ENCODE assay signal across 32 cellular contexts in genomic region chr4:120613778-120614177, GRCh38.
"Had no signal": no experiment of that assay in that cellular context is flagged by ENCODE, and none has a peak within 500 bp of the region (broad histone marks: within the 10 kb centered on the region; RNA-seq: fewer than 3 reads in every experiment).

No MANE protein-coding gene starts in this region.

- H3K9me3 ChIP-seq: ascending aorta had no signal

- H3K27me3 ChIP-seq: ascending aorta, cardiac muscle cell had no signal

- H3K4me1 ChIP-seq: ascending aorta had no signal

- FAIRE-seq: bronchial epithelial cell, TTC549 had no signal

- H3K4me3 ChIP-seq: ascending aorta, cardiac muscle cell had no signal

- DNase-seq: activated CD4-positive, alpha-beta memory T cell treated with anti-CD3 and anti-CD28 coated beads, Interleukin-2, amount 10 ng/mL, durations not matched to agents 7 days and 5 days; activated CD4-positive, alpha-beta T cell treated with anti-CD3 and anti-CD28 coated beads for 1 hour; activated CD4-positive, alpha-beta T cell treated with anti-CD3 and anti-CD28 coated beads for 36 hours; activated CD4-positive, alpha-beta T cell treated with anti-CD3 and anti-CD28 coated beads for 48 hours; activated CD4-positive, alpha-beta T cell treated with anti-CD3 and anti-CD28 coated beads, Interleukin-2, amount 10 ng/mL, durations not matched to agents 7 days and 5 days; activated CD4-positive, alpha-beta T cell treated with anti-CD3 and anti-CD28 coated beads, Interleukin-2, amount 50 U/mL, for 48 hours; activated CD4-positive, CD25-positive, alpha-beta regulatory T cell; activated CD8-positive, alpha-beta memory T cell treated with anti-CD3 and anti-CD28 coated beads for 24 hours; activated CD8-positive, alpha-beta memory T cell treated with anti-CD3 and anti-CD28 coated beads, Interleukin-2, amount 10 ng/mL, durations not matched to agents 7 days and 5 days; activated CD8-positive, alpha-beta memory T cell treated with anti-CD3 and anti-CD28 coated beads, Interleukin-2, amount 50 U/mL, for 48 hours; activated CD8-positive, alpha-beta T cell treated with anti-CD3 and anti-CD28 coated beads, Interleukin-2, amount 10 ng/mL, durations not matched to agents 7 days and 5 days; activated effector memory CD4-positive, alpha-beta T cell treated with Interleukin-2 at 50 U/mL for 16 hours; activated gamma-delta T cell; activated naive CD4-positive, alpha-beta T cell treated with anti-CD3 and anti-CD28 coated beads, Interleukin-2, amount 10 ng/mL, durations not matched to agents 7 days and 5 days; activated naive CD4-positive, alpha-beta T cell treated with Interleukin-2 at 50 U/mL for 16 hours; activated naive CD8-positive, alpha-beta T cell treated with anti-CD3 and anti-CD28 coated beads, Interleukin-2, amount 10 ng/mL, durations not matched to agents 7 days and 5 days; activated naive CD8-positive, alpha-beta T cell treated with anti-CD3 and anti-CD28 coated beads, Interleukin-2, amount 50 U/mL, for 24 hours; activated T-cell treated with anti-CD3 and anti-CD28 coated beads, Interleukin-2, amount 50 U/mL, for 24 hours; activated T-cell treated with anti-CD3 and anti-CD28 coated beads, Interleukin-2, amount 50 U/mL, for 48 hours; amygdala; anterior cingulate cortex; caudate nucleus; cerebellar nuclear complex; T-helper 2 cell; T-helper 9 cell; WERI-Rb-1 had no signal

- H3K36me3 ChIP-seq: ascending aorta, cardiac muscle cell, WERI-Rb-1 had no signal

- ATAC-seq: activated CD4-positive, alpha-beta T cell treated with anti-CD3 and anti-CD28 coated beads for 36 hours; activated CD4-positive, CD25-positive, alpha-beta regulatory T cell treated with anti-CD3 and anti-CD28 coated beads, Interleukin-2, amount 50 U/mL, for 24 hours; activated CD8-positive, alpha-beta memory T cell treated with anti-CD3 and anti-CD28 coated beads, Interleukin-2, amount 10 ng/mL, durations not matched to agents 7 days and 5 days; activated CD8-positive, alpha-beta T cell treated with anti-CD3 and anti-CD28 coated beads, Interleukin-2, amount 10 ng/mL, durations not matched to agents 7 days and 5 days; activated naive CD8-positive, alpha-beta T cell treated with anti-CD3 and anti-CD28 coated beads, Interleukin-2, amount 50 U/mL, for 24 hours; WTC11 had no signal

- H3K27ac ChIP-seq: ascending aorta, cardiac muscle cell, WERI-Rb-1 had no signal
